Comparison of ENCODE assay signal across 8 cellular contexts in genomic region chr16:70476272-70477020, GRCh38. TPM values are rescaled to one million over a fixed set of nuclear protein-coding genes. Genes with fewer than 3 reads are reported as not detected.
DNase-seq lines count a peak whose midpoint lies in the region; ATAC-seq and TF ChIP-seq lines count a peak whose summit lies in the region.

No MANE protein-coding gene starts in this region.

- DNase-seq in GM13977 (ENCODE audit: low spot score) (peak; percentile 98), HS-27A (ENCODE audit: low read depth) (peak; percentile 52), iris pigment epithelial cell (ENCODE audit: low read depth) (peak; percentile 81), upper lobe of left lung (no peak), NAMALWA (ENCODE audit: low spot score) (no peak), DMS53 treated with DMSO at 0.1 percent for 48 hours (lab: John Stamatoyannopoulos, UW; ENCODE audit: unreplicated experiment) (no peak)
- DNase-seq in activated CD8-positive, alpha-beta memory T cell treated with anti-CD3 and anti-CD28 coated beads, Interleukin-2, amount 50 U/mL, for 48 hours = peak; percentile 73

- no peaks in the 10 kb centered on the region for H3K27me3 ChIP-seq in upper lobe of left lung

- 75% methylated on average over 5 to 13 of the region's 13 CpGs for WGBS in upper lobe of left lung, 2 donors

- no peaks in the 10 kb centered on the region for H3K9me3 ChIP-seq in upper lobe of left lung

- in situ Hi-C loops in GM13977 (cut with MboI; ENCODE audit: low pct_unique_long_range_greater_than_20kb, low sequenced_read_pairs, unreplicated experiment) = no loop called here

- H3K36me3 ChIP-seq in upper lobe of left lung = peaks cover 12 to 84% (median 54%) of the 10 kb centered on the region in 4 donors

- H3K27ac ChIP-seq in upper lobe of left lung = peak overlapping the region in 3 of 4 donors; percentile 30 to 46 (median 38)

- TF ChIP-seq POLR2A in upper lobe of left lung (IDR thresholded peaks at IDR 0.05) = no peak

- TF ChIP-seq EP300 in upper lobe of left lung (IDR thresholded peaks at IDR 0.05) = no peak

- TF ChIP-seq CTCF in GM13977 (IDR thresholded peaks at IDR 0.05; ENCODE audit: extremely low read depth, insufficient read depth, missing control alignments) = no peak
- no peak for TF ChIP-seq CTCF in upper lobe of left lung (IDR thresholded peaks at IDR 0.05)

- H3K4me1 ChIP-seq in upper lobe of left lung = peaks cover 7 to 26% (median 16%) of the 10 kb centered on the region in 4 donors

- no peak overlapping the region for H3K4me3 ChIP-seq in upper lobe of left lung

- ATAC-seq in GM21526 (IDR thresholded peaks at IDR 0.05; ENCODE audit: low FRiP score, unreplicated experiment) (peak; percentile 85), upper lobe of left lung (ENCODE audit: low FRiP score in 2 of 2) (no peak)

RNA-seq across cellular contexts. Expression of gene FCSK, which starts 22.1 kb away (rescaled TPM):
- total RNA-seq in upper lobe of left lung = 10 to 100 TPM; 16.0 to 51.3 (median 24.5) TPM

RNA-seq across cellular contexts. Expression of gene ST3GAL2, which starts 37.5 kb away (rescaled TPM):
- 10 to 100 TPM; 12.5 to 50.3 (median 26.1) TPM for total RNA-seq in upper lobe of left lung

RNA-seq across cellular contexts. Expression of gene COG4, which starts 46.9 kb away (rescaled TPM):
- total RNA-seq in upper lobe of left lung = 100 to 1,000 TPM in 1 of 6 donors, 10 to 100 TPM in 5; 35.0 to 111 (median 59.6) TPM

RNA-seq across cellular contexts. Expression of gene SF3B3, which starts 47.2 kb away (rescaled TPM):
- 100 to 1,000 TPM in 3 of 6 donors, 10 to 100 TPM in 3; 63.9 to 168 (median 105) TPM for total RNA-seq in upper lobe of left lung

Comparison
In these comparisons a context has a peak if more than half of its experiments do, and no peak if none do; other contexts are left out.
1. DNase-seq: peak in GM13977 (single experiment), HS-27A (single experiment), activated CD8-positive, alpha-beta memory T cell treated with anti-CD3 and anti-CD28 coated beads, Interleukin-2, amount 50 U/mL, for 48 hours (single experiment) and iris pigment epithelial cell (single experiment); none in upper lobe of left lung (0 of 2), NAMALWA (single experiment) and DMS53 treated with DMSO at 0.1 percent for 48 hours (single experiment).